In genomic region chr21:36700961-36701911, GRCh38 we compare ENCODE assay signal across 9 cellular contexts. TPM values are rescaled to one million over a fixed set of nuclear protein-coding genes. Genes with fewer than 3 reads are reported as not detected.
DNase-seq lines count a peak whose midpoint lies in the region; ATAC-seq and TF ChIP-seq lines count a peak whose summit lies in the region.
"Had no signal": no experiment of that assay in that cellular context is flagged by ENCODE, and none has a peak within 500 bp of the region (broad histone marks: within the 10 kb centered on the region; RNA-seq: fewer than 3 reads in every experiment).

No MANE protein-coding gene starts in this region.

- H3K9me3 Mint-ChIP-seq in T-helper 1 cell treated with Interleukin-12 subunit alpha and Interleukin-12 subunit beta and Interleukin-4 antibody, amounts not matched to agents 30 μg/mL and 1 μg/mL, for 36 hours, result no peaks in the 10 kb centered on the region
- no peaks in the 10 kb centered on the region for H3K9me3 Mint-ChIP-seq in WTC11
- H3K9me3 Mint-ChIP-seq in stimulated activated effector memory CD8-positive, alpha-beta T cell treated with anti-CD3 and anti-CD28 coated beads, Interleukin-12 subunit alpha, Interleukin-12 subunit beta, amount 100 ng/mL, for 72 hours, result no peaks in the 10 kb centered on the region

- CTCF ChIA-PET in WTC11 (lab: Charles Lee), result interaction anchor here (0.9 to 2.4 kb wide), 6 partner anchors 9 to 216 kb away, joined by 3 to 11 read pairs (median 6); no protein-coding TSS in a partner anchor

- no peak for TF ChIP-seq CTCF in WTC11 (IDR thresholded peaks at IDR 0.05)

- DNase-seq in T-helper 1 cell (no peak), WTC11 (ENCODE audit: low spot score) (peak; percentile 52), KG1 (lab: John Stamatoyannopoulos, UW) (no peak), GDM1 (lab: John Stamatoyannopoulos, UW) (no peak), medulla oblongata (ENCODE audit: extremely low spot score) (no peak)
- DNase-seq in stimulated activated effector memory CD8-positive, alpha-beta T cell treated with anti-CD3 and anti-CD28 coated beads, Interleukin-12 subunit alpha, Interleukin-12 subunit beta, amount 100 ng/mL, for 72 hours (ENCODE audit: low spot score in 2 of 2), result peak in 1 of 2 donors; percentile 51
- DNase-seq: SHP77 had no signal

- H3K27ac Mint-ChIP-seq in T-helper 1 cell treated with Interleukin-12 subunit alpha and Interleukin-12 subunit beta and Interleukin-4 antibody, amounts not matched to agents 30 μg/mL and 1 μg/mL, for 36 hours, result peak overlapping the region; percentile 27
- no peak overlapping the region for H3K27ac Mint-ChIP-seq in WTC11
- no peak overlapping the region for H3K27ac Mint-ChIP-seq in stimulated activated effector memory CD8-positive, alpha-beta T cell treated with anti-CD3 and anti-CD28 coated beads, Interleukin-12 subunit alpha, Interleukin-12 subunit beta, amount 100 ng/mL, for 72 hours

- H3K4me1 ChIP-seq in iPS-15b (ENCODE audit: control insufficient read depth, insufficient read depth, low read length), result peaks cover 5% of the 10 kb centered on the region

- H3K4me3 ChIP-seq in iPS-15b (ENCODE audit: low read depth, low read length), result peak overlapping the region; percentile 45

- peaks cover 98% of the 10 kb centered on the region for H3K27me3 ChIP-seq in iPS-15b (ENCODE audit: control insufficient read depth, insufficient read depth, low read length)

- ATAC-seq in WTC11, result peak; percentile 6
- no peak for ATAC-seq in stimulated activated effector memory CD8-positive, alpha-beta T cell treated with anti-CD3 and anti-CD28 coated beads, Interleukin-12 subunit alpha, Interleukin-12 subunit beta, amount 100 ng/mL, for 72 hours

- H3K9me3 ChIP-seq in iPS-15b (ENCODE audit: control insufficient read depth, insufficient read depth, low read length), result no peaks in the 10 kb centered on the region

- POLR2A ChIA-PET in WTC11 (lab: Charles Lee), result interaction anchor here (0.5 to 0.9 kb wide), 2 partner anchors 9 to 560 kb away, joined by 3 read pairs; no protein-coding TSS in a partner anchor

- H3K36me3 ChIP-seq in iPS-15b (ENCODE audit: control insufficient read depth, insufficient read depth, low read length), result no peaks in the 10 kb centered on the region

- peaks cover 2% of the 10 kb centered on the region for H3K36me3 Mint-ChIP-seq in T-helper 1 cell treated with Interleukin-12 subunit alpha and Interleukin-12 subunit beta and Interleukin-4 antibody, amounts not matched to agents 30 μg/mL and 1 μg/mL, for 36 hours (ENCODE audit: low read depth)
- no peaks in the 10 kb centered on the region; the same call in 1 of the 2 replicates for H3K36me3 Mint-ChIP-seq in WTC11
- no peaks in the 10 kb centered on the region for H3K36me3 Mint-ChIP-seq in stimulated activated effector memory CD8-positive, alpha-beta T cell treated with anti-CD3 and anti-CD28 coated beads, Interleukin-12 subunit alpha, Interleukin-12 subunit beta, amount 100 ng/mL, for 72 hours

- no peak overlapping the region for H3K9ac ChIP-seq in iPS-15b (ENCODE audit: low read depth, low read length)

- H3K27me3 Mint-ChIP-seq in T-helper 1 cell treated with Interleukin-12 subunit alpha and Interleukin-12 subunit beta and Interleukin-4 antibody, amounts not matched to agents 30 μg/mL and 1 μg/mL, for 36 hours (ENCODE audit: low read depth), result peaks cover 78% of the 10 kb centered on the region
- H3K27me3 Mint-ChIP-seq in WTC11 (ENCODE audit: low read depth), result peaks cover 100% of the 10 kb centered on the region

- peak overlapping the region; percentile 34 for H3K4me3 Mint-ChIP-seq in T-helper 1 cell treated with Interleukin-12 subunit alpha and Interleukin-12 subunit beta and Interleukin-4 antibody, amounts not matched to agents 30 μg/mL and 1 μg/mL, for 36 hours
- peak overlapping the region; percentile 63 for H3K4me3 Mint-ChIP-seq in WTC11
- H3K4me3 Mint-ChIP-seq in stimulated activated effector memory CD8-positive, alpha-beta T cell treated with anti-CD3 and anti-CD28 coated beads, Interleukin-12 subunit alpha, Interleukin-12 subunit beta, amount 100 ng/mL, for 72 hours, result peak overlapping the region; percentile 46

- peaks cover 10% of the 10 kb centered on the region for H3K4me1 Mint-ChIP-seq in T-helper 1 cell treated with Interleukin-12 subunit alpha and Interleukin-12 subunit beta and Interleukin-4 antibody, amounts not matched to agents 30 μg/mL and 1 μg/mL, for 36 hours (ENCODE audit: low read depth)
- peaks cover 53% of the 10 kb centered on the region for H3K4me1 Mint-ChIP-seq in WTC11
- H3K4me1 Mint-ChIP-seq in stimulated activated effector memory CD8-positive, alpha-beta T cell treated with anti-CD3 and anti-CD28 coated beads, Interleukin-12 subunit alpha, Interleukin-12 subunit beta, amount 100 ng/mL, for 72 hours, result peaks cover 31% of the 10 kb centered on the region

TF ChIP-seq in WTC11, 78 proteins besides CTCF, POLR2A, EP300 and RAD21:
- no peak for TF ChIP-seq ZNF219 (CRISPR knock-in tag; IDR thresholded peaks at IDR 0.05; ENCODE audit: borderline replicate concordance)
- 0 out of 2 replicates have a peak, but pooled peaks have one; percentile 18 for TF ChIP-seq HMGXB4 (CRISPR knock-in tag; IDR thresholded peaks at IDR 0.05)

RNA-seq across cellular contexts. Expression of gene SIM2, which starts 2.3 kb away (rescaled TPM):
- 0.09 to 0.17 TPM (median 0.11 TPM) in 3 replicates for total RNA-seq in WTC11 (2021)
